8 cellular contexts compared by ENCODE assay signal in genomic region chr19:37217533-37217854, GRCh38. TPM values are rescaled to one million over a fixed set of nuclear protein-coding genes. Genes with fewer than 3 reads are reported as not detected.
A peak's percentile ranks its signal among the peaks of the same experiment; 100 is the strongest.
DNase-seq lines count a peak whose midpoint lies in the region; ATAC-seq and TF ChIP-seq lines count a peak whose summit lies in the region.

No MANE protein-coding gene starts in this region.

- CTCF ChIA-PET in CD4-positive, alpha-beta T cell (lab: Charles Lee): interaction anchor here (0.7 to 1.4 kb wide), 2 partner anchors 11 to 244 kb away, joined by 3 to 7 read pairs; no protein-coding TSS in a partner anchor
- CTCF ChIA-PET in activated CD8-positive, alpha-beta T cell treated with anti-CD3 and anti-CD28 coated beads, Interleukin-2, amount 10 ng/mL, durations not matched to agents 7 days and 5 days (lab: Charles Lee): interaction anchor here (0.9 to 1.2 kb wide), 3 partner anchors 49 to 1090 kb away, joined by 3 to 4 read pairs (median 3); partner anchors contain the start of gene ZNF420

- ATAC-seq in CD4-positive, alpha-beta T cell (ENCODE audit: poor library complexity): peak; percentile 84
- ATAC-seq in activated CD8-positive, alpha-beta T cell treated with anti-CD3 and anti-CD28 coated beads, Interleukin-2, amount 10 ng/mL, durations not matched to agents 7 days and 5 days: peak; percentile 90

- H3K9me3 Mint-ChIP-seq in CD4-positive, alpha-beta T cell: no peaks in the 10 kb centered on the region
- peaks cover 24% of the 10 kb centered on the region for H3K9me3 Mint-ChIP-seq in activated CD8-positive, alpha-beta T cell treated with anti-CD3 and anti-CD28 coated beads, Interleukin-2, amount 10 ng/mL, durations not matched to agents 7 days and 5 days (ENCODE audit: insufficient read depth)
- H3K9me3 Mint-ChIP-seq in type B pancreatic cell: no peaks in the 10 kb centered on the region

- H3K4me3 Mint-ChIP-seq in CD4-positive, alpha-beta T cell: peak overlapping the region; percentile 93
- H3K4me3 Mint-ChIP-seq in activated CD8-positive, alpha-beta T cell treated with anti-CD3 and anti-CD28 coated beads, Interleukin-2, amount 10 ng/mL, durations not matched to agents 7 days and 5 days: peak overlapping the region; percentile 91
- peak overlapping the region; percentile 96 for H3K4me3 Mint-ChIP-seq in type B pancreatic cell

- POLR2A ChIA-PET in CD4-positive, alpha-beta T cell (lab: Charles Lee): interaction anchor here (0.7 to 2.7 kb wide), 20 partner anchors 9 to 839 kb away, joined by 3 to 16 read pairs (median 6); partner anchors contain the start of genes ZFP14, ZNF420, ZNF527 and ZNF540
- POLR2A ChIA-PET in activated CD8-positive, alpha-beta T cell treated with anti-CD3 and anti-CD28 coated beads, Interleukin-2, amount 10 ng/mL, durations not matched to agents 7 days and 5 days (lab: Charles Lee): interaction anchor here (0.8 to 1.7 kb wide), 8 partner anchors 9 to 1003 kb away, joined by 3 to 13 read pairs (median 5); partner anchors contain the start of genes ZNF146, ZNF345, ZNF527 and ZNF565

- peaks cover 51% of the 10 kb centered on the region for H3K36me3 Mint-ChIP-seq in CD4-positive, alpha-beta T cell (ENCODE audit: low read depth)
- H3K36me3 Mint-ChIP-seq in activated CD8-positive, alpha-beta T cell treated with anti-CD3 and anti-CD28 coated beads, Interleukin-2, amount 10 ng/mL, durations not matched to agents 7 days and 5 days (ENCODE audit: low read depth): peaks cover 50% of the 10 kb centered on the region
- H3K36me3 Mint-ChIP-seq in type B pancreatic cell: peaks cover 24% of the 10 kb centered on the region

- no peaks in the 10 kb centered on the region for H3K4me1 ChIP-seq in HAP-1

- intact Hi-C loops in CD4-positive, alpha-beta T cell (cut with DNase I, micrococcal nuclease): loop anchor here (5.0 to 10.0 kb wide), 9 partner anchors 140 to 1000 kb away; partner anchors contain the start of genes ZNF146 (in 1 of the 2), ZNF260 (in 1 of the 2), ZNF345 (in 1 of the 2) and ZNF420 (in 1 of the 2)

- no peak for DNase-seq in CD4-positive, alpha-beta T cell
- DNase-seq in HAP-1 (ENCODE audit: low spot score in 2 of 2) (no peak), type B pancreatic cell (ENCODE audit: extremely low spot score, unreplicated experiment) (no peak), ACHN (no peak), NCI-H82 (lab: John Stamatoyannopoulos, UW) (no peak)
- DNase-seq in activated CD8-positive, alpha-beta T cell treated with anti-CD3 and anti-CD28 coated beads, Interleukin-2, amount 10 ng/mL, durations not matched to agents 7 days and 5 days: no peak
- no peak for DNase-seq in stimulated activated naive CD4-positive, alpha-beta T cell treated with Interleukin-2 at 50 U/mL for 16 hours (lab: John Stamatoyannopoulos, UW)

- H3K27me3 Mint-ChIP-seq in CD4-positive, alpha-beta T cell: no peaks in the 10 kb centered on the region
- H3K27me3 Mint-ChIP-seq in activated CD8-positive, alpha-beta T cell treated with anti-CD3 and anti-CD28 coated beads, Interleukin-2, amount 10 ng/mL, durations not matched to agents 7 days and 5 days (ENCODE audit: low read depth): no peaks in the 10 kb centered on the region
- no peaks in the 10 kb centered on the region for H3K27me3 Mint-ChIP-seq in type B pancreatic cell

- in situ Hi-C loops in HAP-1 (cut with MboI; ENCODE audit: low sequenced_read_pairs): no loop called here
- in situ Hi-C loops in ACHN (cut with HindIII; ENCODE audit: low pct_ligation_motif_present, low pct_unique_long_range_greater_than_20kb, low sequenced_read_pairs): no loop called here

- no peaks in the 10 kb centered on the region; the same call in 1 of the 2 replicates for H3K36me3 ChIP-seq in HAP-1 (replicated peaks)

- peak overlapping the region; percentile 81 for H3K27ac ChIP-seq in CD4-positive, alpha-beta T cell (ENCODE audit: low read depth, low read length)
- peak overlapping the region; percentile 98 for H3K27ac ChIP-seq in layer of hippocampus (ENCODE audit: low read depth, low read length)

- peak overlapping the region; percentile 84 for H3K4me3 ChIP-seq in HAP-1

- peaks cover 8% of the 10 kb centered on the region for H3K9me3 ChIP-seq in CD4-positive, alpha-beta T cell (ENCODE audit: control insufficient read depth, low read length)
- H3K9me3 ChIP-seq in HAP-1: no peaks in the 10 kb centered on the region

- peak overlapping the region; percentile 89 for H3K27ac Mint-ChIP-seq in CD4-positive, alpha-beta T cell
- H3K27ac Mint-ChIP-seq in activated CD8-positive, alpha-beta T cell treated with anti-CD3 and anti-CD28 coated beads, Interleukin-2, amount 10 ng/mL, durations not matched to agents 7 days and 5 days: peak overlapping the region; percentile 95
- H3K27ac Mint-ChIP-seq in type B pancreatic cell: peak overlapping the region; percentile 90

- no peak for TF ChIP-seq CTCF in CD4-positive, alpha-beta T cell (IDR thresholded peaks at IDR 0.05)
- no peak for TF ChIP-seq CTCF in type B pancreatic cell (conservative IDR thresholded peaks at IDR 0.05)

- H3K27me3 ChIP-seq in CD4-positive, alpha-beta T cell (ENCODE audit: control insufficient read depth, insufficient read depth, low read length): no peaks in the 10 kb centered on the region
- H3K27me3 ChIP-seq in HAP-1 (ENCODE audit: low read depth) (no peaks in the 10 kb centered on the region), layer of hippocampus (ENCODE audit: control insufficient read depth, insufficient read depth, low read length) (no peaks in the 10 kb centered on the region)

- H3K4me1 Mint-ChIP-seq in CD4-positive, alpha-beta T cell (ENCODE audit: low read depth): peaks cover 37% of the 10 kb centered on the region
- peaks cover 24% of the 10 kb centered on the region for H3K4me1 Mint-ChIP-seq in activated CD8-positive, alpha-beta T cell treated with anti-CD3 and anti-CD28 coated beads, Interleukin-2, amount 10 ng/mL, durations not matched to agents 7 days and 5 days (ENCODE audit: low read depth)
- H3K4me1 Mint-ChIP-seq in type B pancreatic cell (ENCODE audit: unreplicated experiment): peaks cover 20% of the 10 kb centered on the region

RNA-seq across cellular contexts. Expression of gene ZNF383, which starts 0.5 kb away (rescaled TPM):
- total RNA-seq in CD4-positive, alpha-beta T cell: 10 to 100 TPM; 13.1 to 15.7 TPM
- 10 to 100 TPM; 10.5 to 11.2 TPM for total RNA-seq in activated CD8-positive, alpha-beta T cell treated with anti-CD3 and anti-CD28 coated beads, Interleukin-2, amount 10 ng/mL, durations not matched to agents 7 days and 5 days
- 9.6 and 11.0 TPM in 2 replicates for total RNA-seq in type B pancreatic cell (ENCODE audit: low replicate concordance)

RNA-seq across cellular contexts. Expression of gene ZNF585B, which starts 7.2 kb away (rescaled TPM):
- total RNA-seq in CD4-positive, alpha-beta T cell: 1 to 10 TPM; 6.1 to 6.4 TPM
- 10 to 100 TPM; 10.0 to 12.0 TPM for total RNA-seq in activated CD8-positive, alpha-beta T cell treated with anti-CD3 and anti-CD28 coated beads, Interleukin-2, amount 10 ng/mL, durations not matched to agents 7 days and 5 days
- 8.4 and 9.2 TPM in 2 replicates for total RNA-seq in type B pancreatic cell (ENCODE audit: low replicate concordance)

RNA-seq across cellular contexts. Expression of gene ZNF585A, which starts 45.0 kb away (rescaled TPM):
- 1 to 10 TPM; 4.5 to 4.6 TPM for total RNA-seq in CD4-positive, alpha-beta T cell
- total RNA-seq in activated CD8-positive, alpha-beta T cell treated with anti-CD3 and anti-CD28 coated beads, Interleukin-2, amount 10 ng/mL, durations not matched to agents 7 days and 5 days: 1 to 10 TPM; 7.9 TPM
- total RNA-seq in type B pancreatic cell (ENCODE audit: low replicate concordance): 11.6 and 14.0 TPM in 2 replicates
